Comparison of ENCODE assay signal across 9 cellular contexts in the genomic region with DNA sequence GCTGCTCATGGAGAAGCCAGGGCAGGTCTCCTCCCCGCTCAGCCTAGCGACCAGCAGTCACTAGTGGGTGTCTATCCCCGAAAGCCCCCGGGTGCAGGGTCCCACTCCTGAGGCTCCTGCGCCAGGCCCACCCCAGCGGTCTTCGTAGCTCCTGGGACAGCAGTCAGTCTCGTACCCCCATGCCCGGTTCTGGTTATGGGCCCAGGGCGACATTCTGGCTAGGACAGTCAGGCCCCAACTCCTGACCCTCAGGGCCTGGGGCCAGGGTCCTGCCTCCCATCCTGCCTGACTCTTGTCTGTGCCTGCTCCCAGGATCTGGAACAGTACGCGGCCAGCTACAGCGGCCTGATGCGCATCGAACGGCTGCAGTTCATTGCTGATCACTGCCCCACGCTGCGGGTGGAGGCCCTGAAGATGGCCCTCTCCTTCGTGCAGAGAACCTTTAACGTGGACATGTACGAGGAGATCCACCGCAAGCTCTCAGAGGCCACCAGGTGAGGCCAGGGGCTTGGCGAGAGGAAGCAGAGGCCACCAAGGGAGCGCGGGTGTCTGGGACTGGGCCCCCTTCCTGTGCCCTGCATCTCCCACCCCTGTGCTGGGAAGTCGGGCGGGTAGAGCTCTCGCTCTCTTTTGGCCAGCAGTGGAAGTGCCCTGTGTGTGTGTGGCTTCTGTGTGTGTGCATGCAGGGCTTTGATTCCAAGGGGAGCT. TPM values are rescaled to one million over a fixed set of nuclear protein-coding genes. Genes with fewer than 3 reads are reported as not detected.
A peak's percentile ranks its signal among the peaks of the same experiment; 100 is the strongest.
DNase-seq lines count a peak whose midpoint lies in the region; ATAC-seq, FAIRE-seq and TF ChIP-seq lines count a peak whose summit lies in the region.
"Had no signal": no experiment of that assay in that cellular context is flagged by ENCODE, and none has a peak within 500 bp of the region (broad histone marks: within the 10 kb centered on the region; RNA-seq: fewer than 3 reads in every experiment).

No MANE protein-coding gene starts in this region.

- no peaks in the 10 kb centered on the region for H3K27me3 Mint-ChIP-seq in activated T-helper 2 cell treated with anti-CD3 and anti-CD28 coated beads, Interferon-gamma antibody, Interleukin-2, Interleukin-4, amounts not matched to agents 10 μg/mL and 5 μg/mL and 100 μg/mL, durations not matched to agents 14 hours and 24 hours and 36 hours (ENCODE audit: low read depth)
- H3K27me3 Mint-ChIP-seq in natural killer cell treated with Interleukin-12 subunit alpha and Interleukin-12 subunit beta and Interleukin-15 and Interleukin-18, amount 100 ng/mL, for 72 hours = no peaks in the 10 kb centered on the region

- no peaks in the 10 kb centered on the region for H3K27me3 ChIP-seq in BLaER1

- peak overlapping the region; percentile 88; the same call in 1 of the 2 replicates for H3K9ac ChIP-seq in BLaER1

- no peaks in the 10 kb centered on the region for H3K9me3 ChIP-seq in BLaER1

- ATAC-seq in natural killer cell treated with Interleukin-12 subunit alpha and Interleukin-12 subunit beta and Interleukin-15 and Interleukin-18, amount 100 ng/mL, for 72 hours = no peak
- ATAC-seq in HG03432 (IDR thresholded peaks at IDR 0.05; ENCODE audit: unreplicated experiment) = no peak

- H3K27ac ChIP-seq in BLaER1 = no peak overlapping the region

- no peak overlapping the region for H3K27ac Mint-ChIP-seq in activated T-helper 2 cell treated with anti-CD3 and anti-CD28 coated beads, Interferon-gamma antibody, Interleukin-2, Interleukin-4, amounts not matched to agents 10 μg/mL and 5 μg/mL and 100 μg/mL, durations not matched to agents 14 hours and 24 hours and 36 hours
- no peak overlapping the region for H3K27ac Mint-ChIP-seq in natural killer cell treated with Interleukin-12 subunit alpha and Interleukin-12 subunit beta and Interleukin-15 and Interleukin-18, amount 100 ng/mL, for 72 hours

- H3K36me3 Mint-ChIP-seq in activated T-helper 2 cell treated with anti-CD3 and anti-CD28 coated beads, Interferon-gamma antibody, Interleukin-2, Interleukin-4, amounts not matched to agents 10 μg/mL and 5 μg/mL and 100 μg/mL, durations not matched to agents 14 hours and 24 hours and 36 hours (ENCODE audit: low read depth) = peaks cover 15% of the 10 kb centered on the region
- no peaks in the 10 kb centered on the region for H3K36me3 Mint-ChIP-seq in natural killer cell treated with Interleukin-12 subunit alpha and Interleukin-12 subunit beta and Interleukin-15 and Interleukin-18, amount 100 ng/mL, for 72 hours

- H3K4me3 ChIP-seq in BLaER1 = peak overlapping the region; percentile 98; the same call in 1 of the 2 replicates

- peaks cover 67% of the 10 kb centered on the region for H4K20me1 ChIP-seq in BLaER1

- H3K4me1 Mint-ChIP-seq in activated T-helper 2 cell treated with anti-CD3 and anti-CD28 coated beads, Interferon-gamma antibody, Interleukin-2, Interleukin-4, amounts not matched to agents 10 μg/mL and 5 μg/mL and 100 μg/mL, durations not matched to agents 14 hours and 24 hours and 36 hours (ENCODE audit: low read depth) = peaks cover 3% of the 10 kb centered on the region
- H3K4me1 Mint-ChIP-seq in natural killer cell treated with Interleukin-12 subunit alpha and Interleukin-12 subunit beta and Interleukin-15 and Interleukin-18, amount 100 ng/mL, for 72 hours (ENCODE audit: low read depth in 2 of 2) = peaks cover 3 to 4% of the 10 kb centered on the region in 2 donors

- peaks cover 59% of the 10 kb centered on the region for H3K4me1 ChIP-seq in BLaER1

- H3K4me3 Mint-ChIP-seq in activated T-helper 2 cell treated with anti-CD3 and anti-CD28 coated beads, Interferon-gamma antibody, Interleukin-2, Interleukin-4, amounts not matched to agents 10 μg/mL and 5 μg/mL and 100 μg/mL, durations not matched to agents 14 hours and 24 hours and 36 hours (ENCODE audit: low read depth) = peak overlapping the region; percentile 76
- H3K4me3 Mint-ChIP-seq in natural killer cell treated with Interleukin-12 subunit alpha and Interleukin-12 subunit beta and Interleukin-15 and Interleukin-18, amount 100 ng/mL, for 72 hours = peak overlapping the region; percentile 81

- no peak for FAIRE-seq in GM12891 (lab: Jason Lieb, UNC)

- intact Hi-C loops in activated T-helper 2 cell treated with anti-CD3 and anti-CD28 coated beads, Interferon-gamma antibody, Interleukin-2, Interleukin-4, amounts not matched to agents 10 μg/mL and 5 μg/mL and 100 μg/mL, durations not matched to agents 14 hours and 24 hours and 36 hours (cut with micrococcal nuclease) = no loop called here

- TF ChIP-seq POLR2A in GM12891 (IDR thresholded peaks at IDR 0.05; ENCODE audit: low read depth, low read length) = no peak

- H3K9me3 Mint-ChIP-seq in activated T-helper 2 cell treated with anti-CD3 and anti-CD28 coated beads, Interferon-gamma antibody, Interleukin-2, Interleukin-4, amounts not matched to agents 10 μg/mL and 5 μg/mL and 100 μg/mL, durations not matched to agents 14 hours and 24 hours and 36 hours = no peaks in the 10 kb centered on the region
- H3K9me3 Mint-ChIP-seq in natural killer cell treated with Interleukin-12 subunit alpha and Interleukin-12 subunit beta and Interleukin-15 and Interleukin-18, amount 100 ng/mL, for 72 hours = no peaks in the 10 kb centered on the region

- H3K4me2 ChIP-seq in BLaER1 = peak overlapping the region; percentile 98; the same call in 1 of the 2 replicates

- DNase-seq in GM12891 (ENCODE audit: insufficient read length, low spot score) (no peak), NCI-H748 treated with DMSO at 0.1 percent for 48 hours (lab: John Stamatoyannopoulos, UW) (no peak), NCI-H524 treated with DMSO at 0.1 percent for 48 hours (lab: John Stamatoyannopoulos, UW) (no peak)
- no peak for DNase-seq in activated T-helper 2 cell treated with anti-CD3 and anti-CD28 coated beads, Interferon-gamma antibody, Interleukin-2, Interleukin-4, amounts not matched to agents 10 μg/mL and 5 μg/mL and 100 μg/mL, durations not matched to agents 14 hours and 24 hours and 36 hours (ENCODE audit: low spot score)
- DNase-seq in natural killer cell treated with Interleukin-12 subunit alpha and Interleukin-12 subunit beta and Interleukin-15 and Interleukin-18, amount 100 ng/mL, for 72 hours (ENCODE audit: low spot score) = no peak
- DNase-seq: activated naive CD4-positive, alpha-beta T cell treated with anti-CD3 and anti-CD28 coated beads, Interleukin-2, amount 50 U/mL, for 16 hours; mesendoderm had no signal

- H3K36me3 ChIP-seq in BLaER1 = peaks cover 74% of the 10 kb centered on the region

TF ChIP-seq in GM12891, 5 proteins besides CTCF, POLR2A, EP300 and RAD21:
- TF ChIP-seq PAX5 (IDR thresholded peaks at IDR 0.05; ENCODE audit: insufficient read depth, low read length, severe bottlenecking) = no peak
- 0 out of 2 replicates have a peak, but pooled peaks have one; percentile 17 for TF ChIP-seq POLR2AphosphoS5 (IDR thresholded peaks at IDR 0.05; ENCODE audit: low read depth, low read length)

RNA-seq across cellular contexts. Expression of gene GPS1, which starts 2.0 kb away (rescaled TPM):
- polyA plus RNA-seq in GM12891 (2012; ENCODE audit: low read depth, missing spikeins) = 48.7 TPM
- 103 TPM in 2 replicates for total RNA-seq in activated T-helper 2 cell treated with anti-CD3 and anti-CD28 coated beads, Interferon-gamma antibody, Interleukin-2, Interleukin-4, amounts not matched to agents 10 μg/mL and 5 μg/mL and 100 μg/mL, durations not matched to agents 14 hours and 24 hours and 36 hours
- 100 to 1,000 TPM; 112 to 114 TPM for total RNA-seq in natural killer cell treated with Interleukin-12 subunit alpha and Interleukin-12 subunit beta and Interleukin-15 and Interleukin-18, amount 100 ng/mL, for 72 hours

RNA-seq across cellular contexts. Expression of gene RFNG, which starts 2.1 kb away (rescaled TPM):
- 13.8 TPM for polyA plus RNA-seq in GM12891 (2012; ENCODE audit: low read depth, missing spikeins)
- 21.8 and 21.9 TPM in 2 replicates for total RNA-seq in activated T-helper 2 cell treated with anti-CD3 and anti-CD28 coated beads, Interferon-gamma antibody, Interleukin-2, Interleukin-4, amounts not matched to agents 10 μg/mL and 5 μg/mL and 100 μg/mL, durations not matched to agents 14 hours and 24 hours and 36 hours
- 10 to 100 TPM; 18.2 to 23.1 TPM for total RNA-seq in natural killer cell treated with Interleukin-12 subunit alpha and Interleukin-12 subunit beta and Interleukin-15 and Interleukin-18, amount 100 ng/mL, for 72 hours

RNA-seq across cellular contexts. Expression of gene DUS1L, which starts 11.9 kb away (rescaled TPM):
- polyA plus RNA-seq in GM12891 (2012; ENCODE audit: low read depth, missing spikeins) = 77.3 TPM
- total RNA-seq in activated T-helper 2 cell treated with anti-CD3 and anti-CD28 coated beads, Interferon-gamma antibody, Interleukin-2, Interleukin-4, amounts not matched to agents 10 μg/mL and 5 μg/mL and 100 μg/mL, durations not matched to agents 14 hours and 24 hours and 36 hours = 154 and 179 TPM in 2 replicates
- total RNA-seq in natural killer cell treated with Interleukin-12 subunit alpha and Interleukin-12 subunit beta and Interleukin-15 and Interleukin-18, amount 100 ng/mL, for 72 hours = 100 to 1,000 TPM; 125 to 196 TPM

RNA-seq across cellular contexts. Expression of gene DCXR, which starts 16.2 kb away (rescaled TPM):
- 40.2 TPM for polyA plus RNA-seq in GM12891 (2012; ENCODE audit: low read depth, missing spikeins)
- 138 and 145 TPM in 2 replicates for total RNA-seq in activated T-helper 2 cell treated with anti-CD3 and anti-CD28 coated beads, Interferon-gamma antibody, Interleukin-2, Interleukin-4, amounts not matched to agents 10 μg/mL and 5 μg/mL and 100 μg/mL, durations not matched to agents 14 hours and 24 hours and 36 hours
- total RNA-seq in natural killer cell treated with Interleukin-12 subunit alpha and Interleukin-12 subunit beta and Interleukin-15 and Interleukin-18, amount 100 ng/mL, for 72 hours = 100 to 1,000 TPM in 1 of 2 donors, 10 to 100 TPM in 1; 95.7 to 136 TPM

RNA-seq across cellular contexts. Expression of gene RAC3, which starts 22.2 kb away (rescaled TPM):
- polyA plus RNA-seq in GM12891 (2012; ENCODE audit: low read depth, missing spikeins) = 3.3 TPM
- 15.4 and 18.4 TPM in 2 replicates for total RNA-seq in activated T-helper 2 cell treated with anti-CD3 and anti-CD28 coated beads, Interferon-gamma antibody, Interleukin-2, Interleukin-4, amounts not matched to agents 10 μg/mL and 5 μg/mL and 100 μg/mL, durations not matched to agents 14 hours and 24 hours and 36 hours
- total RNA-seq in natural killer cell treated with Interleukin-12 subunit alpha and Interleukin-12 subunit beta and Interleukin-15 and Interleukin-18, amount 100 ng/mL, for 72 hours = 1 to 10 TPM; 3.0 to 6.1 TPM
